ENCODE assay signal across 20 cellular contexts in the genomic region with DNA sequence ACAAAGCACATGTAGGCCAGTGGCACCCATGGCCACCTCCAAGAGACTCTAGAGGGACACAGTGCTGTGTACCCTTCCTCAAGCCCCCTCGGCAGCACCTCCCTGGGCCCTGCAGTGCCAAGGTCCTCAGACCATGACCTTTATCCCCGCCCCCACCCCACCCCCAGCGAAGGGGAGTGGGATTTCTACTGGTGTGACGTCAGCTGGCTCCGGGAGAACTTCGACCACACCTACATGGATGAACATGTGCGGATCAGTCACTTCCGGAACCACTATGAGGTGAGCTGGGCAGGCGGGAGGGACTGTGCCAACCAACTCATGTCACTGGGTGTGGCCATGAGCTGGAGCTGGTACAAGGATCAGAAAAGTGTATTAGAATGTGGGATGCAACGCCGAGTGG. TPM values are rescaled to one million over a fixed set of nuclear protein-coding genes. Genes with fewer than 3 reads are reported as not detected.
A peak's percentile ranks its signal among the peaks of the same experiment; 100 is the strongest.
DNase-seq lines count a peak whose midpoint lies in the region; ATAC-seq and TF ChIP-seq lines count a peak whose summit lies in the region.
"Had no signal": no experiment of that assay in that cellular context is flagged by ENCODE, and none has a peak within 500 bp of the region (broad histone marks: within the 10 kb centered on the region; RNA-seq: fewer than 3 reads in every experiment).

No MANE protein-coding gene starts in this region.

- no peaks in the 10 kb centered on the region for H3K9me2 ChIP-seq in PC-3 (replicated peaks; ENCODE audit: low read length)

- H3K27me3 ChIP-seq in PC-3 (ENCODE audit: low read length) = no peaks in the 10 kb centered on the region
- no peaks in the 10 kb centered on the region for H3K27me3 ChIP-seq in foreskin keratinocyte
- no peaks in the 10 kb centered on the region for H3K27me3 ChIP-seq in sigmoid colon
- H3K27me3 ChIP-seq: SJSA1 had no signal

- H3K36me3 ChIP-seq in PC-3 (ENCODE audit: low read depth, low read length) (no peaks in the 10 kb centered on the region), sigmoid colon (no peaks in the 10 kb centered on the region)
- H3K36me3 ChIP-seq: HAP-1, SJSA1 had no signal

- intact Hi-C loops in PC-3 (cut with micrococcal nuclease) = no loop called here
- intact Hi-C loops in sigmoid colon (cut with DNase I) = no loop called here

- H3K79me2 ChIP-seq in PC-3 (ENCODE audit: low read length) = no peaks in the 10 kb centered on the region

- no peaks in the 10 kb centered on the region for H4K20me1 ChIP-seq in PC-3 (ENCODE audit: low read length)

- no peak overlapping the region for H3K9ac ChIP-seq in PC-3 (ENCODE audit: low read length)

- DNase-seq in Daoy (ENCODE audit: low read depth) (peak; percentile 41), PC-3 (peak; percentile 7), foreskin keratinocyte (peak; percentile 11 to 14), sigmoid colon (peak; percentile 24), GM03348 (ENCODE audit: low spot score) (no peak)
- no peak for DNase-seq in activated naive CD4-positive, alpha-beta T cell (lab: John Stamatoyannopoulos, UW)
- DNase-seq: DMS79, KBM-7, NCI-H1105, NCI-H146, NCI-H2029 treated with DMSO at 0.1 percent for 48 hours, NCI-H226, NCI-H510A treated with DMSO at 0.1 percent for 48 hours, NCI-H774 had no signal

- CTCF ChIA-PET in PC-3 (lab: Charles Lee) = no interaction called here

- POLR2A ChIA-PET in PC-3 (lab: Charles Lee; ENCODE audit: unreplicated experiment) = no interaction called here

- H3K4me2 ChIP-seq in PC-3 (ENCODE audit: low read length) = no peak overlapping the region

- no peaks in the 10 kb centered on the region for H3F3A ChIP-seq in PC-3 (ENCODE audit: low read length, unreplicated experiment)

- no peaks in the 10 kb centered on the region for H3K4me1 ChIP-seq in PC-3 (ENCODE audit: insufficient read depth, low read length)
- no peaks in the 10 kb centered on the region for H3K4me1 ChIP-seq in foreskin keratinocyte
- H3K4me1 ChIP-seq in sigmoid colon = no peaks in the 10 kb centered on the region
- H3K4me1 ChIP-seq: HAP-1, SJSA1 had no signal

- 73 to 89% methylated on average over 11 of the region's 11 CpGs for WGBS in sigmoid colon, 2 donors

- no TSS peak for BruUV-seq in PC-3 (replicated peaks; lab: Mats Ljungman, UMichigan)

- no peak for ATAC-seq in PC-3
- peak; percentile 57 for ATAC-seq in foreskin keratinocyte
- no peak for ATAC-seq in SK-N-SH treated with all-trans-retinoic acid at 6 μM for 48 hours
- ATAC-seq: Right ventricle myocardium inferior had no signal

- TF ChIP-seq CTCF in PC-3 (conservative IDR thresholded peaks at IDR 0.05; ENCODE audit: low read depth, low read length) (no peak), foreskin keratinocyte (conservative IDR thresholded peaks at IDR 0.05) (no peak), sigmoid colon (IDR thresholded peaks at IDR 0.05) (no peak)

- TF ChIP-seq EP300 in sigmoid colon (IDR thresholded peaks at IDR 0.05) = no peak

- H3K9me3 ChIP-seq in PC-3 (ENCODE audit: low read length) (no peaks in the 10 kb centered on the region), sigmoid colon (no peaks in the 10 kb centered on the region)
- H3K9me3 ChIP-seq: HAP-1, SJSA1 had no signal

- no peak overlapping the region for H3K27ac ChIP-seq in PC-3 (ENCODE audit: low read length)
- no peak overlapping the region for H3K27ac ChIP-seq in foreskin keratinocyte
- no peak overlapping the region for H3K27ac ChIP-seq in sigmoid colon
- H3K27ac ChIP-seq: C4-2B, SJSA1 had no signal

- no peak overlapping the region for H2AFZ ChIP-seq in PC-3 (ENCODE audit: low read length)

- TF ChIP-seq POLR2A in sigmoid colon (IDR thresholded peaks at IDR 0.05) = no peak

- H3K4me3 ChIP-seq in PC-3 (ENCODE audit: low read length) (no peak overlapping the region), sigmoid colon (no peak overlapping the region)
- H3K4me3 ChIP-seq: GM12878, HAP-1, SJSA1 had no signal

TF ChIP-seq in SK-N-SH treated with all-trans-retinoic acid at 6 μM for 48 hours, 23 proteins besides CTCF, POLR2A, EP300 and RAD21:
- TF ChIP-seq ARNTL (CRISPR knock-in tag; IDR thresholded peaks at IDR 0.05; ENCODE audit: borderline replicate concordance, low read depth) (no peak), ZNF8 (CRISPR knock-in tag; IDR thresholded peaks at IDR 0.05) (no peak)
- TF ChIP-seq, protein P1, sequence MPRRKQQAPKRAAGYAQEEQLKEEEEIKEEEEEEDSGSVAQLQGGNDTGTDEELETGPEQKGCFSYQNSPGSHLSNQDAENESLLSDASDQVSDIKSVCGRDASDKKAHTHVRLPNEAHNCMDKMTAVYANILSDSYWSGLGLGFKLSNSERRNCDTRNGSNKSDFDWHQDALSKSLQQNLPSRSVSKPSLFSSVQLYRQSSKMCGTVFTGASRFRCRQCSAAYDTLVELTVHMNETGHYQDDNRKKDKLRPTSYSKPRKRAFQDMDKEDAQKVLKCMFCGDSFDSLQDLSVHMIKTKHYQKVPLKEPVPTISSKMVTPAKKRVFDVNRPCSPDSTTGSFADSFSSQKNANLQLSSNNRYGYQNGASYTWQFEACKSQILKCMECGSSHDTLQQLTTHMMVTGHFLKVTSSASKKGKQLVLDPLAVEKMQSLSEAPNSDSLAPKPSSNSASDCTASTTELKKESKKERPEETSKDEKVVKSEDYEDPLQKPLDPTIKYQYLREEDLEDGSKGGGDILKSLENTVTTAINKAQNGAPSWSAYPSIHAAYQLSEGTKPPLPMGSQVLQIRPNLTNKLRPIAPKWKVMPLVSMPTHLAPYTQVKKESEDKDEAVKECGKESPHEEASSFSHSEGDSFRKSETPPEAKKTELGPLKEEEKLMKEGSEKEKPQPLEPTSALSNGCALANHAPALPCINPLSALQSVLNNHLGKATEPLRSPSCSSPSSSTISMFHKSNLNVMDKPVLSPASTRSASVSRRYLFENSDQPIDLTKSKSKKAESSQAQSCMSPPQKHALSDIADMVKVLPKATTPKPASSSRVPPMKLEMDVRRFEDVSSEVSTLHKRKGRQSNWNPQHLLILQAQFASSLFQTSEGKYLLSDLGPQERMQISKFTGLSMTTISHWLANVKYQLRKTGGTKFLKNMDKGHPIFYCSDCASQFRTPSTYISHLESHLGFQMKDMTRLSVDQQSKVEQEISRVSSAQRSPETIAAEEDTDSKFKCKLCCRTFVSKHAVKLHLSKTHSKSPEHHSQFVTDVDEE (CRISPR knock-in tag; IDR thresholded peaks at IDR 0.05) = no peak

RNA-seq across cellular contexts. Expression of a gene that starts 38.0 kb away (rescaled TPM):
- 1.5 TPM in 1 of 2 replicates, not detected in the other for total RNA-seq in Daoy (2014; rRNA removed; shearing (Covaris generic))
- total RNA-seq in PC-3 (2014; rRNA removed) = not detected in 2 replicates
- total RNA-seq in foreskin keratinocyte = not detected in 2 replicates
- polyA plus RNA-seq in foreskin keratinocyte = not detected in 2 replicates
- 1 to 10 TPM in 1 of 4 donors, not detected in 3; 1.1 TPM for total RNA-seq in sigmoid colon
- under 1 TPM in 1 of 3 donors, not detected in 2; 0.15 TPM for polyA plus RNA-seq in sigmoid colon
- total RNA-seq: Right ventricle myocardium inferior, SJSA1 had no signal

RNA-seq across cellular contexts. Expression of a gene that starts 38.1 kb away (rescaled TPM):
- 1.9 and 4.2 TPM in 2 replicates for total RNA-seq in Daoy (2014; rRNA removed; shearing (Covaris generic))
- total RNA-seq in PC-3 (2014; rRNA removed) (not detected in 2 replicates), foreskin keratinocyte (not detected in 2 replicates), sigmoid colon (1 to 10 TPM in 3 of 4 donors, not detected in 1; 1.7 to 2.6 (median 2.0) TPM)
- polyA plus RNA-seq in foreskin keratinocyte (not detected in 2 replicates), sigmoid colon (1 to 10 TPM in 1 of 3 donors, under 1 TPM in 1, not detected in 1; 0.60 to 1.2 TPM)

RNA-seq across cellular contexts. Expression of a gene that starts 43.4 kb away (rescaled TPM):
- total RNA-seq in Daoy (2014; rRNA removed; shearing (Covaris generic)) = 9.7 and 13.6 TPM in 2 replicates
- total RNA-seq in PC-3 (2014; rRNA removed) (11.7 and 12.3 TPM in 2 replicates), foreskin keratinocyte (7.6 and 8.8 TPM in 2 replicates), sigmoid colon (10 to 100 TPM in 1 of 4 donors, 1 to 10 TPM in 3; 5.0 to 13.7 (median 7.3) TPM)
- polyA plus RNA-seq in foreskin keratinocyte (17.0 and 17.8 TPM in 2 replicates), sigmoid colon (10 to 100 TPM; 10.2 to 15.2 (median 12.3) TPM)

RNA-seq across cellular contexts. Expression of a gene that starts 59.5 kb away (rescaled TPM):
- under 0.01 and 0.12 TPM in 2 replicates for total RNA-seq in Daoy (2014; rRNA removed; shearing (Covaris generic))
- total RNA-seq in PC-3 (2014; rRNA removed) = not detected in 2 replicates
- not detected in 2 replicates for total RNA-seq in foreskin keratinocyte
- not detected in 2 replicates for polyA plus RNA-seq in foreskin keratinocyte
- under 1 TPM in 2 of 4 donors, not detected in 2; under 0.01 to 0.14 TPM for total RNA-seq in sigmoid colon
- polyA plus RNA-seq in sigmoid colon = under 1 TPM in 1 of 3 donors, not detected in 2; 0.15 TPM
- total RNA-seq: GM12878, Right ventricle myocardium inferior, SJSA1 had no signal
- polyA plus RNA-seq: GM12878 had no signal

Comparison
In these comparisons a context has a peak if more than half of its experiments do, and no peak if none do; other contexts are left out.
1. DNase-seq: peak in Daoy (single experiment), PC-3 (single experiment), foreskin keratinocyte (2 of 2) and sigmoid colon (single experiment); none in activated naive CD4-positive, alpha-beta T cell (0 of 4) and GM03348 (single experiment).